Comparison of ENCODE assay signal across 21 cellular contexts in genomic region chr1:228508253-228508652, GRCh38.
"Had no signal": no experiment of that assay in that cellular context is flagged by ENCODE, and none has a peak within 500 bp of the region (broad histone marks: within the 10 kb centered on the region; RNA-seq: fewer than 3 reads in every experiment).

No MANE protein-coding gene starts in this region.

- H3K27me3 ChIP-seq: pancreas, upper lobe of left lung, uterus had no signal

- H3K27ac ChIP-seq: coronary artery, esophagus squamous epithelium, left ventricle myocardium inferior, lower lobe of right lung, pancreas, skin epidermis, spleen, thoracic aorta, tibial nerve, upper lobe of left lung, uterus had no signal

- H3K9me3 ChIP-seq: esophagus squamous epithelium, left ventricle myocardium inferior, lower lobe of right lung, pancreas, spleen, thoracic aorta, upper lobe of left lung, uterus had no signal

- ATAC-seq: effector memory CD8-positive, alpha-beta T cell; left colon; lower lobe of right lung; pancreas; stimulated activated naive B cell treated with anti-CD40 and anti-IgM and Interleukin-4, amounts not matched to agents 10 μg/mL and 1 μg/mL and 100 μg/mL, for 72 hours had no signal

- DNase-seq: effector memory CD8-positive, alpha-beta T cell; esophagus squamous epithelium; foreskin melanocyte; glutamatergic neuron; hypothalamus; immature natural killer cell; kidney glomerular epithelial cell; left colon; left ventricle myocardium inferior; lower lobe of right lung; occipital lobe; pancreas; spleen; stimulated activated CD4-positive, alpha-beta T cell treated with anti-CD3 and anti-CD28 coated beads, Interleukin-4, amount 100 ng/mL, for 4 hours; stimulated activated naive B cell treated with anti-CD40 and anti-IgM and Interleukin-4, amounts not matched to agents 10 μg/mL and 1 μg/mL and 100 μg/mL, for 72 hours; upper lobe of left lung; uterus had no signal

- H3K4me3 ChIP-seq: coronary artery, esophagus squamous epithelium, left ventricle myocardium inferior, lower lobe of right lung, pancreas, skin epidermis, spleen, thoracic aorta, tibial nerve, upper lobe of left lung, uterus had no signal

- H3K4me1 ChIP-seq: left ventricle myocardium inferior, lower lobe of right lung, pancreas, spleen, tibial nerve, upper lobe of left lung, uterus had no signal
